Comparison of ENCODE assay signal across 23 cellular contexts in genomic region chr11:19805827-19806226, GRCh38.
"Had no signal": no experiment of that assay in that cellular context is flagged by ENCODE, and none has a peak within 500 bp of the region (broad histone marks: within the 10 kb centered on the region; RNA-seq: fewer than 3 reads in every experiment).

No MANE protein-coding gene starts in this region.

- DNase-seq: activated B cell treated with CpG ODN at 0.5 μM for 24 hours; activated CD4-positive, alpha-beta T cell treated with anti-CD3 and anti-CD28 coated beads for 36 hours; activated CD4-positive, alpha-beta T cell treated with anti-CD3 and anti-CD28 coated beads, Interleukin-2, amount 50 U/mL, for 48 hours; activated CD8-positive, alpha-beta memory T cell treated with anti-CD3 and anti-CD28 coated beads, Interleukin-2, amount 50 U/mL, for 48 hours; activated naive CD4-positive, alpha-beta T cell treated with Interleukin-2 at 50 U/mL for 16 hours; activated naive CD8-positive, alpha-beta T cell treated with anti-CD3 and anti-CD28 coated beads for 36 hours; activated T-cell treated with anti-CD3 and anti-CD28 coated beads, Interleukin-2, amount 50 U/mL, for 4 hours; body of pancreas; colonic mucosa; dorsolateral prefrontal cortex; effector memory CD8-positive, alpha-beta T cell; esophagus squamous epithelium; heart left ventricle; left colon; lower lobe of right lung; mesendoderm; naive thymus-derived CD4-positive, alpha-beta T cell; stimulated activated CD4-positive, alpha-beta T cell treated with anti-CD3 and anti-CD28 coated beads, Interleukin-12 subunit alpha, Interleukin-12 subunit beta, amount 100 ng/mL, for 4 hours; stimulated activated CD4-positive, alpha-beta T cell treated with anti-CD3 and anti-CD28 coated beads, Interleukin-1b, Interleukin-23, amount 100 ng/mL, for 48 hours; T1000; transverse colon had no signal

- H3K9me3 ChIP-seq: body of pancreas, colonic mucosa, esophagus squamous epithelium, gastroesophageal sphincter, heart left ventricle, lower lobe of right lung, transverse colon had no signal

- H3K9ac ChIP-seq: neural progenitor cell had no signal

- H3K27ac ChIP-seq: body of pancreas, colonic mucosa, esophagus squamous epithelium, gastroesophageal sphincter, lower lobe of right lung, neural progenitor cell, transverse colon had no signal

- H3K27me3 ChIP-seq: body of pancreas, colonic mucosa, dorsolateral prefrontal cortex, esophagus squamous epithelium, gastroesophageal sphincter, heart left ventricle, neural progenitor cell, transverse colon had no signal

- H3K36me3 ChIP-seq: colonic mucosa, esophagus squamous epithelium, gastroesophageal sphincter, heart left ventricle, lower lobe of right lung, neural progenitor cell, transverse colon had no signal

- H3K4me3 ChIP-seq: body of pancreas, colonic mucosa, dorsolateral prefrontal cortex, esophagus squamous epithelium, gastroesophageal sphincter, heart left ventricle, lower lobe of right lung, neural progenitor cell, transverse colon had no signal
